9 cellular contexts compared by ENCODE assay signal in the genomic region with DNA sequence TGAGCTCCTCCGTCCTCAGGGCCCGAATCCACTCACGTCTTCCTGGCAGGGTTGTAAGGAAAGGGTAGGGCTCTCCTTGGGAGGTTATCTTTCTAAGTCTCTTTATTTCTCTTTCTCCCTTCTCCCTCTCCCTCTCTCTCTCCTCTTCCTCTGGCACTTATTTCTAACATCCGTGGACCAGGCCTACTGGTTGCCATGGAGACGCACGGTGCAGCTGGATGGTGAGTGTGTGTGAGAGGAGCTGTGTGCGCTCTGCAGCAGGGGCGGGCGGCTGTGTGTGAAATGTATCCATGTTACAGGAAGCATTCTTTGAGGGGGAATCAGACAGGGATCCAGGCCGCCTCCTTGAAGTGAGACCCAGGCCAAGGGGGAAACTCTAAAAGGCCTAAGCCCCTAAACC. TPM values are rescaled to one million over a fixed set of nuclear protein-coding genes. Genes with fewer than 3 reads are reported as not detected.
DNase-seq lines count a peak whose midpoint lies in the region; ATAC-seq and TF ChIP-seq lines count a peak whose summit lies in the region.
"Had no signal": no experiment of that assay in that cellular context is flagged by ENCODE, and none has a peak within 500 bp of the region (broad histone marks: within the 10 kb centered on the region; RNA-seq: fewer than 3 reads in every experiment).

No MANE protein-coding gene starts in this region.

- no CpG with 5 or more reads among the region's 10 CpGs for WGBS in neuronal stem cell (ENCODE audit: extremely low coverage in 2 of 2, insufficient read length in 2 of 2, insufficient replicate concordance in 1 of 2), 2 donors

- H3K27me3 ChIP-seq in neuronal stem cell (ENCODE audit: control insufficient read depth in 3 of 3, insufficient read depth in 3 of 3, low read depth in 1 of 3, low read length in 3 of 3) = no peaks in the 10 kb centered on the region
- H3K27me3 ChIP-seq: colonic mucosa had no signal

- no peak for TF ChIP-seq CTCF in chondrocyte (IDR thresholded peaks at IDR 0.05)

- peak overlapping the region; percentile 91 for H3K27ac Mint-ChIP-seq in chondrocyte (ENCODE audit: unreplicated experiment)

- H3K4me2 ChIP-seq in neuronal stem cell (ENCODE audit: insufficient read depth, low read length, poor library complexity, severe bottlenecking) = peak overlapping the region; percentile 19

- no peak overlapping the region for H2BK120ac ChIP-seq in neuronal stem cell (ENCODE audit: low read depth, low read length)

- no peak overlapping the region for H3K4me3 Mint-ChIP-seq in chondrocyte (ENCODE audit: unreplicated experiment)

- H2BK5ac ChIP-seq in neuronal stem cell (ENCODE audit: low read length) = no peak overlapping the region

- H3K23ac ChIP-seq in neuronal stem cell (ENCODE audit: low read depth, low read length, poor library complexity) = no peak overlapping the region

- H3K4me3 ChIP-seq in neuronal stem cell (ENCODE audit: low read length in 2 of 2) = peak overlapping the region in 1 of 2 donors; percentile 14
- H3K4me3 ChIP-seq: colonic mucosa had no signal

- H3K27me3 Mint-ChIP-seq in chondrocyte (ENCODE audit: low read depth) = no peaks in the 10 kb centered on the region

- no peak overlapping the region for H4K91ac ChIP-seq in neuronal stem cell (ENCODE audit: low read depth, low read length, poor library complexity)

- no peaks in the 10 kb centered on the region for H3K9me3 Mint-ChIP-seq in chondrocyte (ENCODE audit: low read depth)

- peaks cover 73% of the 10 kb centered on the region for H3K4me1 Mint-ChIP-seq in chondrocyte (ENCODE audit: low read depth)

- no peak overlapping the region for H4K8ac ChIP-seq in neuronal stem cell (ENCODE audit: low read depth, low read length)

- H3K9me3 ChIP-seq in neuronal stem cell (replicated peaks in 1 of 2; ENCODE audit: control insufficient read depth in 2 of 2, insufficient read depth in 1 of 2, low read depth in 1 of 2, low read length in 2 of 2) = no peaks in the 10 kb centered on the region
- H3K9me3 ChIP-seq: colonic mucosa had no signal

- no peak overlapping the region for H3K9ac ChIP-seq in neuronal stem cell (ENCODE audit: low read depth, low read length, poor library complexity)

- H3K79me1 ChIP-seq in neuronal stem cell (ENCODE audit: low read depth, low read length) = no peaks in the 10 kb centered on the region

- H2AK5ac ChIP-seq in neuronal stem cell (ENCODE audit: low read depth, low read length) = no peak overlapping the region

- no peak overlapping the region for H3K4ac ChIP-seq in neuronal stem cell (ENCODE audit: low read length)

- no peak overlapping the region for H2BK15ac ChIP-seq in neuronal stem cell (ENCODE audit: low read length)

- peaks cover 35 to 58% of the 10 kb centered on the region in 2 donors for H3K4me1 ChIP-seq in neuronal stem cell (ENCODE audit: control insufficient read depth in 2 of 2, insufficient read depth in 1 of 2, low read depth in 1 of 2, low read length in 2 of 2)

- no peak overlapping the region for H3K14ac ChIP-seq in neuronal stem cell (ENCODE audit: low read length)

- DNase-seq in ELR (ENCODE audit: low read depth) (peak; percentile 56), NCI-H1694 treated with DMSO at 0.1 percent for 48 hours (lab: John Stamatoyannopoulos, UW) (peak; percentile 71), chondrocyte (ENCODE audit: low spot score) (no peak), neuronal stem cell (ENCODE audit: low spot score) (peak; percentile 56), cortex of kidney (lab: John Stamatoyannopoulos, UW) (no peak), activated T-cell treated with anti-CD3 and anti-CD28 coated beads for 4 hours (no peak)
- no peak for DNase-seq in activated T-cell treated with anti-CD3 and anti-CD28 coated beads, Interleukin-2, amount 50 U/mL, for 1 hour
- DNase-seq: colonic mucosa had no signal

- H3K36me3 ChIP-seq in neuronal stem cell (replicated peaks in 1 of 2; ENCODE audit: control insufficient read depth in 2 of 2, insufficient read depth in 2 of 2, low read length in 2 of 2) = no peaks in the 10 kb centered on the region
- H3K36me3 ChIP-seq: colonic mucosa had no signal

- H2AFZ ChIP-seq in neuronal stem cell (ENCODE audit: low read length) = peak overlapping the region; percentile 18

- H2BK12ac ChIP-seq in neuronal stem cell (ENCODE audit: low read length) = no peak overlapping the region

- peak overlapping the region; percentile 29 for H3K27ac ChIP-seq in neuronal stem cell (replicated peaks; ENCODE audit: low read length)
- H3K27ac ChIP-seq: colonic mucosa had no signal

- H3K36me3 Mint-ChIP-seq in chondrocyte (ENCODE audit: low read depth) = no peaks in the 10 kb centered on the region

- ATAC-seq in HG03432 (IDR thresholded peaks at IDR 0.05; ENCODE audit: unreplicated experiment) = no peak

- H3K18ac ChIP-seq in neuronal stem cell (ENCODE audit: low read length) = peak overlapping the region; percentile 31

RNA-seq across cellular contexts. Expression of a gene that starts 32.2 kb away (rescaled TPM):
- 10.9 to 85.4 TPM (median 82.9 TPM) in 3 replicates for total RNA-seq in chondrocyte
- polyA plus RNA-seq in neuronal stem cell (2013, experiment 1 of 2) = 7.6 TPM
- polyA plus RNA-seq in neuronal stem cell (2013, experiment 2 of 2) = 7.7 TPM

Comparison
In these comparisons a context has a peak if more than half of its experiments do, and no peak if none do; other contexts are left out.
1. DNase-seq: peak in ELR (single experiment), NCI-H1694 treated with DMSO at 0.1 percent for 48 hours (single experiment) and neuronal stem cell (single experiment); none in chondrocyte (single experiment), cortex of kidney (single experiment), activated T-cell treated with anti-CD3 and anti-CD28 coated beads, Interleukin-2, amount 50 U/mL, for 1 hour (single experiment) and activated T-cell treated with anti-CD3 and anti-CD28 coated beads for 4 hours (single experiment).